In genomic region chr11:73403541-73403940, GRCh38 we compare ENCODE assay signal across 18 cellular contexts. TPM values are rescaled to one million over a fixed set of nuclear protein-coding genes. Genes with fewer than 3 reads are reported as not detected.
DNase-seq lines count a peak whose midpoint lies in the region; ATAC-seq and TF ChIP-seq lines count a peak whose summit lies in the region.
"Had no signal": no experiment of that assay in that cellular context is flagged by ENCODE, and none has a peak within 500 bp of the region (broad histone marks: within the 10 kb centered on the region; RNA-seq: fewer than 3 reads in every experiment).

No MANE protein-coding gene starts in this region.

- H3K27me3 ChIP-seq in CD4-positive, alpha-beta memory T cell (ENCODE audit: insufficient read depth, low read length), result no peaks in the 10 kb centered on the region
- no peaks in the 10 kb centered on the region for H3K27me3 ChIP-seq in psoas muscle (ENCODE audit: insufficient read depth in 3 of 3, low read length in 2 of 3)
- no peaks in the 10 kb centered on the region for H3K27me3 ChIP-seq in mesenchymal stem cell (ENCODE audit: control insufficient read depth in 1 of 2, insufficient read depth in 1 of 2, low read length in 2 of 2)
- H3K27me3 ChIP-seq: adrenal gland, gastroesophageal sphincter, pancreas, stomach, thyroid gland had no signal

- H3K18ac ChIP-seq in mesenchymal stem cell (ENCODE audit: low read depth in 1 of 2, low read length in 2 of 2), result no peak overlapping the region

- H4K91ac ChIP-seq in mesenchymal stem cell (ENCODE audit: low read length), result no peak overlapping the region

- no peak overlapping the region for H2BK15ac ChIP-seq in mesenchymal stem cell (ENCODE audit: low read depth, poor library complexity, severe bottlenecking)

- H3K14ac ChIP-seq in mesenchymal stem cell (ENCODE audit: low read length in 2 of 2), result no peak overlapping the region

- 85 to 94% (median 89%) methylated on average over 5 of the region's 5 CpGs for WGBS in psoas muscle, 3 donors
- 85% methylated on average over 5 of the region's 5 CpGs for WGBS in mesenchymal stem cell

- peaks cover 0 to 6% (median under 1%) of the 10 kb centered on the region in 4 donors for H3K4me1 Mint-ChIP-seq in CD4-positive, alpha-beta memory T cell
- no peaks in the 10 kb centered on the region for H3K4me1 Mint-ChIP-seq in effector memory CD8-positive, alpha-beta T cell (ENCODE audit: low read depth in 2 of 2)
- H3K4me1 Mint-ChIP-seq: activated CD4-positive, alpha-beta T cell treated with anti-CD3 and anti-CD28 coated beads, Interleukin-2, amount 10 ng/mL, durations not matched to agents 24 days and 14 days had no signal

- H2AFZ ChIP-seq in mesenchymal stem cell (ENCODE audit: low read depth, low read length), result no peak overlapping the region

- H3K79me1 ChIP-seq in mesenchymal stem cell (replicated peaks; ENCODE audit: low read length, poor library complexity, severe bottlenecking), result no peaks in the 10 kb centered on the region

- H3K23ac ChIP-seq in mesenchymal stem cell (ENCODE audit: low read length in 2 of 2), result no peak overlapping the region

- no peaks in the 10 kb centered on the region for H3K9me3 Mint-ChIP-seq in CD4-positive, alpha-beta memory T cell
- H3K9me3 Mint-ChIP-seq in effector memory CD8-positive, alpha-beta T cell, result no peaks in the 10 kb centered on the region
- H3K9me3 Mint-ChIP-seq: activated CD4-positive, alpha-beta T cell treated with anti-CD3 and anti-CD28 coated beads, Interleukin-2, amount 10 ng/mL, durations not matched to agents 24 days and 14 days; neural crest cell had no signal

- no peaks in the 10 kb centered on the region for H3K27me3 Mint-ChIP-seq in CD4-positive, alpha-beta memory T cell
- no peaks in the 10 kb centered on the region for H3K27me3 Mint-ChIP-seq in effector memory CD8-positive, alpha-beta T cell
- H3K27me3 Mint-ChIP-seq: activated CD4-positive, alpha-beta T cell treated with anti-CD3 and anti-CD28 coated beads, Interleukin-2, amount 10 ng/mL, durations not matched to agents 24 days and 14 days had no signal

- H3K9ac ChIP-seq in mesenchymal stem cell (ENCODE audit: low read length), result no peak overlapping the region

- H2BK12ac ChIP-seq in mesenchymal stem cell (ENCODE audit: low read length in 2 of 2), result no peak overlapping the region

- H3K27ac Mint-ChIP-seq in CD4-positive, alpha-beta memory T cell, result peak overlapping the region in 5 of 7 donors; percentile 16 to 66 (median 41)
- peak overlapping the region; percentile 56 to 74 for H3K27ac Mint-ChIP-seq in effector memory CD8-positive, alpha-beta T cell
- H3K27ac Mint-ChIP-seq: activated CD4-positive, alpha-beta T cell treated with anti-CD3 and anti-CD28 coated beads, Interleukin-2, amount 10 ng/mL, durations not matched to agents 24 days and 14 days had no signal

- POLR2A ChIA-PET in CD4-positive, alpha-beta memory T cell (lab: Charles Lee; ENCODE audit: partially characterized antibody), result no interaction called here
- POLR2A ChIA-PET in RWPE1 (lab: Yijun Ruan, JAX; ENCODE audit: low non-redundant PET), result no interaction called here

- TF ChIP-seq CTCF in RWPE1 (conservative IDR thresholded peaks at IDR 0.05; ENCODE audit: low read depth) (no peak), psoas muscle (IDR thresholded peaks at IDR 0.05) (no peak)

- no peak overlapping the region for H4K8ac ChIP-seq in mesenchymal stem cell (ENCODE audit: low read length)

- ATAC-seq in effector memory CD8-positive, alpha-beta T cell (replicated peaks), result no peak
- ATAC-seq in psoas muscle, result peak in 2 of 4 donors; percentile 4 to 7
- no peak for ATAC-seq in GM21526 (IDR thresholded peaks at IDR 0.05; ENCODE audit: low FRiP score, unreplicated experiment)

- H3K4me3 Mint-ChIP-seq in CD4-positive, alpha-beta memory T cell, result no peak overlapping the region
- no peak overlapping the region for H3K4me3 Mint-ChIP-seq in effector memory CD8-positive, alpha-beta T cell
- H3K4me3 Mint-ChIP-seq: activated CD4-positive, alpha-beta T cell treated with anti-CD3 and anti-CD28 coated beads, Interleukin-2, amount 10 ng/mL, durations not matched to agents 24 days and 14 days had no signal

- no peaks in the 10 kb centered on the region for H3K4me1 ChIP-seq in CD4-positive, alpha-beta memory T cell (ENCODE audit: insufficient read depth, low read length)
- H3K4me1 ChIP-seq in psoas muscle (peaks cover 6% of the 10 kb centered on the region), mesenchymal stem cell (ENCODE audit: control insufficient read depth, insufficient read depth, low read depth, low read length) (peaks cover 9% of the 10 kb centered on the region)
- H3K4me1 ChIP-seq: adrenal gland, Caco-2, pancreas, thyroid gland had no signal

- no peak overlapping the region for H3K4me2 ChIP-seq in mesenchymal stem cell (ENCODE audit: low read length, poor library complexity, severe bottlenecking)

- peaks cover 3% of the 10 kb centered on the region for H3K36me3 ChIP-seq in CD4-positive, alpha-beta memory T cell (ENCODE audit: insufficient read depth, low read length)
- peaks cover 0 to 40% of the 10 kb centered on the region in 2 donors for H3K36me3 ChIP-seq in psoas muscle (ENCODE audit: insufficient read depth in 1 of 2, low read depth in 1 of 2)
- H3K36me3 ChIP-seq in mesenchymal stem cell (ENCODE audit: control insufficient read depth in 1 of 2, insufficient read depth in 2 of 2, low read depth in 1 of 2, low read length in 2 of 2), result peaks cover 34 to 39% of the 10 kb centered on the region in 2 experiments
- H3K36me3 ChIP-seq: pancreas had no signal

- DNase-seq in CD4-positive, alpha-beta memory T cell, result no peak
- no peak for DNase-seq in RWPE1 (ENCODE audit: low spot score)
- DNase-seq in effector memory CD8-positive, alpha-beta T cell, result no peak
- DNase-seq in psoas muscle, result no peak
- DNase-seq in NCI-H2107 (lab: John Stamatoyannopoulos, UW), result no peak
- no peak for DNase-seq in mesenchymal stem cell
- DNase-seq: activated CD4-positive, alpha-beta T cell treated with anti-CD3 and anti-CD28 coated beads, Interleukin-2, amount 10 ng/mL, durations not matched to agents 24 days and 14 days; activated naive CD4-positive, alpha-beta T cell; NCI-H2227 treated with DMSO at 0.1 percent for 48 hours; pancreas; stimulated activated CD4-positive, alpha-beta T cell treated with anti-CD3 and anti-CD28 coated beads, Interleukin-2, amount 100 ng/mL, for 24 hours had no signal

- no peak overlapping the region for H3K27ac ChIP-seq in CD4-positive, alpha-beta memory T cell (ENCODE audit: low read depth, low read length)
- H3K27ac ChIP-seq in RWPE1 (peak overlapping the region; percentile 8; the same call in 1 of the 2 replicates), psoas muscle (peak overlapping the region; percentile 13), mesenchymal stem cell (ENCODE audit: low read length, poor library complexity, severe bottlenecking) (no peak overlapping the region)
- H3K27ac ChIP-seq: pancreas, stomach, thyroid gland had no signal

- H2BK5ac ChIP-seq in mesenchymal stem cell (ENCODE audit: low read depth, low read length, poor library complexity, severe bottlenecking), result no peak overlapping the region

- H3K4me3 ChIP-seq in CD4-positive, alpha-beta memory T cell (ENCODE audit: low read length in 2 of 2), result no peak overlapping the region
- H3K4me3 ChIP-seq in psoas muscle (no peak overlapping the region), mesenchymal stem cell (ENCODE audit: insufficient read depth in 1 of 2, low read depth in 1 of 2, low read length in 2 of 2) (no peak overlapping the region)
- H3K4me3 ChIP-seq: adrenal gland, gastroesophageal sphincter, pancreas, stomach, thyroid gland had no signal

- no peak overlapping the region for H3K4ac ChIP-seq in mesenchymal stem cell (ENCODE audit: low read depth in 1 of 2, low read length in 2 of 2)

- H2BK120ac ChIP-seq in mesenchymal stem cell (ENCODE audit: low read depth, low read length), result no peak overlapping the region

- no peaks in the 10 kb centered on the region for H3K9me3 ChIP-seq in CD4-positive, alpha-beta memory T cell (ENCODE audit: control insufficient read depth in 1 of 2, low read length in 2 of 2)
- H3K9me3 ChIP-seq in psoas muscle (no peaks in the 10 kb centered on the region), mesenchymal stem cell (ENCODE audit: control insufficient read depth, low read length) (no peaks in the 10 kb centered on the region)
- H3K9me3 ChIP-seq: adrenal gland, Caco-2, gastroesophageal sphincter, pancreas, stomach, thyroid gland had no signal

- no peak overlapping the region for H2AK5ac ChIP-seq in mesenchymal stem cell (ENCODE audit: low read length, severe bottlenecking)

- CTCF ChIA-PET in CD4-positive, alpha-beta memory T cell (lab: Charles Lee; ENCODE audit: partially characterized antibody), result interaction anchor here (0.8 to 6.0 kb wide), 3 partner anchors 10 to 257 kb away, joined by 4 to 42 read pairs (median 7); no protein-coding TSS in a partner anchor
- CTCF ChIA-PET in RWPE1 (lab: Yijun Ruan, JAX), result interaction anchor here (0.6 to 3.0 kb wide), 4 partner anchors 106 to 267 kb away, joined by 3 to 19 read pairs (median 4); no protein-coding TSS in a partner anchor

- peaks cover 8 to 26% of the 10 kb centered on the region in 2 donors for H3K36me3 Mint-ChIP-seq in CD4-positive, alpha-beta memory T cell
- peaks cover 46% of the 10 kb centered on the region for H3K36me3 Mint-ChIP-seq in effector memory CD8-positive, alpha-beta T cell (ENCODE audit: insufficient read depth)

- intact Hi-C loops in CD4-positive, alpha-beta memory T cell (cut with micrococcal nuclease), result loop anchor here (2.0 kb wide), 1 partner anchor 257 kb away; no protein-coding TSS in a partner anchor
- intact Hi-C loops in psoas muscle (cut with DNase I), result no loop called here

RNA-seq across cellular contexts. Expression of gene RELT, which starts 27.3 kb away (rescaled TPM):
- total RNA-seq in CD4-positive, alpha-beta memory T cell, result 10 to 100 TPM; 12.1 to 12.9 TPM
- 1 to 10 TPM; 2.2 to 5.2 TPM for polyA plus RNA-seq in CD4-positive, alpha-beta memory T cell
- 10 to 100 TPM in 3 of 4 donors, 1 to 10 TPM in 1; 9.0 to 33.0 (median 17.2) TPM for total RNA-seq in psoas muscle
- 10 to 100 TPM in 2 of 3 donors, 1 to 10 TPM in 1; 4.9 to 15.8 (median 15.5) TPM for polyA plus RNA-seq in psoas muscle
- polyA plus RNA-seq in mesenchymal stem cell (2013, experiment 1 of 2), result 2.6 TPM
- polyA plus RNA-seq in mesenchymal stem cell (2013, experiment 2 of 2), result 3.0 TPM

Comparison
In these comparisons a context has a peak if more than half of its experiments do, and no peak if none do; other contexts are left out.
1. H3K27ac ChIP-seq: peak in RWPE1 (single experiment) and psoas muscle (single experiment); none in CD4-positive, alpha-beta memory T cell (single experiment) and mesenchymal stem cell (single experiment).